1 cellular context compared by ENCODE assay signal in the genomic region with DNA sequence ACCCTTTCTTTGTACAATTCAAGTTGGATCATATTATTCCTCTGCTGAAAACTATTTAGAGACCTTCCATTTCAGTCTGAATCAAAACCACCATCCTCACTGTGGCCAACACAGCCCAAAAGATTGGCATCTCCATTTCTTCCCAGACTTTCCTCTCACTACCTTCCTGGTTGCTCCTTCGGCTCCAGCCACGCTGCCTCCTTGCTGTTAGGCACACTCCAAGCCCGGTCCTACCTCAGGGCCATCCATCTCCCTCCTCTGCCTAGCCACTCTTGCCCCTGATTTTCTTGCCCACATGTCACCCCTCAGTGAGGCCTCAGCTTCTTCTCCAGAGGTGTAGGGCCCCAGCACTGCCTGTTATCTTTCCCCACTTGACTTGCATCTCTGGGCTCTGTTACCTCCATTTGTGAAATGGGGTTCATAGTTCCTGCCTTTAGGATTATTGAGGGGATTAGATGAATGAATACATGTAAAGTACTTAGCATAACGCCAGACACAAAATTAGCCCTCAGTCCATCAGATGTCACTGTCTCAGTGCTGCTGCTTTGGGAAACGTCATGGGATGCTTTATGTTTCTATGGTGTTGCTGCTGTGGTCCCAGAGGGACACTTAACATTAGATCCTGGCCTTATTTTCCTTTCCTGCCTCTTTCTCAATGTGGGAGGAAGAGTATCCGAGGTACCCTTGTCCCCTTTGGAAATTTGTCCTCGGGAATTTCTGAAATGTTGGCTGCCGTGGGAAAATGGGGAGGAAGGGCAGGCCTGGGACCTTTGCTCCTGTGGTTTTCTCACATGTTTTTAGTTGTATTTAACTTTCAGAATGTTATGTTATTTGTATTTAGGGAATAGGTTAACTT.
A peak's percentile ranks its signal among the peaks of the same experiment; 100 is the strongest.
TF ChIP-seq lines count a peak whose summit lies in the region.

No MANE protein-coding gene starts in this region.

TF ChIP-seq in HepG2, 621 proteins besides CTCF, POLR2A, EP300 and RAD21 (continued from another document and continues in another):
- TF ChIP-seq, protein P1, sequence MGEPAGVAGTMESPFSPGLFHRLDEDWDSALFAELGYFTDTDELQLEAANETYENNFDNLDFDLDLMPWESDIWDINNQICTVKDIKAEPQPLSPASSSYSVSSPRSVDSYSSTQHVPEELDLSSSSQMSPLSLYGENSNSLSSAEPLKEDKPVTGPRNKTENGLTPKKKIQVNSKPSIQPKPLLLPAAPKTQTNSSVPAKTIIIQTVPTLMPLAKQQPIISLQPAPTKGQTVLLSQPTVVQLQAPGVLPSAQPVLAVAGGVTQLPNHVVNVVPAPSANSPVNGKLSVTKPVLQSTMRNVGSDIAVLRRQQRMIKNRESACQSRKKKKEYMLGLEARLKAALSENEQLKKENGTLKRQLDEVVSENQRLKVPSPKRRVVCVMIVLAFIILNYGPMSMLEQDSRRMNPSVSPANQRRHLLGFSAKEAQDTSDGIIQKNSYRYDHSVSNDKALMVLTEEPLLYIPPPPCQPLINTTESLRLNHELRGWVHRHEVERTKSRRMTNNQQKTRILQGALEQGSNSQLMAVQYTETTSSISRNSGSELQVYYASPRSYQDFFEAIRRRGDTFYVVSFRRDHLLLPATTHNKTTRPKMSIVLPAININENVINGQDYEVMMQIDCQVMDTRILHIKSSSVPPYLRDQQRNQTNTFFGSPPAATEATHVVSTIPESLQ (CRISPR knock-in tag; conservative IDR thresholded peaks at IDR 0.05), result no peak
- TF ChIP-seq, protein P2, sequence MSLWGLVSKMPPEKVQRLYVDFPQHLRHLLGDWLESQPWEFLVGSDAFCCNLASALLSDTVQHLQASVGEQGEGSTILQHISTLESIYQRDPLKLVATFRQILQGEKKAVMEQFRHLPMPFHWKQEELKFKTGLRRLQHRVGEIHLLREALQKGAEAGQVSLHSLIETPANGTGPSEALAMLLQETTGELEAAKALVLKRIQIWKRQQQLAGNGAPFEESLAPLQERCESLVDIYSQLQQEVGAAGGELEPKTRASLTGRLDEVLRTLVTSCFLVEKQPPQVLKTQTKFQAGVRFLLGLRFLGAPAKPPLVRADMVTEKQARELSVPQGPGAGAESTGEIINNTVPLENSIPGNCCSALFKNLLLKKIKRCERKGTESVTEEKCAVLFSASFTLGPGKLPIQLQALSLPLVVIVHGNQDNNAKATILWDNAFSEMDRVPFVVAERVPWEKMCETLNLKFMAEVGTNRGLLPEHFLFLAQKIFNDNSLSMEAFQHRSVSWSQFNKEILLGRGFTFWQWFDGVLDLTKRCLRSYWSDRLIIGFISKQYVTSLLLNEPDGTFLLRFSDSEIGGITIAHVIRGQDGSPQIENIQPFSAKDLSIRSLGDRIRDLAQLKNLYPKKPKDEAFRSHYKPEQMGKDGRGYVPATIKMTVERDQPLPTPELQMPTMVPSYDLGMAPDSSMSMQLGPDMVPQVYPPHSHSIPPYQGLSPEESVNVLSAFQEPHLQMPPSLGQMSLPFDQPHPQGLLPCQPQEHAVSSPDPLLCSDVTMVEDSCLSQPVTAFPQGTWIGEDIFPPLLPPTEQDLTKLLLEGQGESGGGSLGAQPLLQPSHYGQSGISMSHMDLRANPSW (CRISPR knock-in tag; IDR thresholded peaks at IDR 0.05; ENCODE audit: borderline replicate concordance), result no peak
- TF ChIP-seq E2F2 (CRISPR knock-in tag; IDR thresholded peaks at IDR 0.05; ENCODE audit: borderline replicate concordance), result no peak
- no peak for TF ChIP-seq CHD2 (IDR thresholded peaks at IDR 0.05; ENCODE audit: low read depth, low read length)
- no peak for TF ChIP-seq KLF15 (CRISPR knock-in tag; IDR thresholded peaks at IDR 0.05; ENCODE audit: borderline replicate concordance)
- TF ChIP-seq PCBP1 (IDR thresholded peaks at IDR 0.05; ENCODE audit: borderline replicate concordance, low read depth, low read length), result no peak
- no peak for TF ChIP-seq NR0B2 (CRISPR knock-in tag; IDR thresholded peaks at IDR 0.05)
- no peak for TF ChIP-seq ZNF160 (CRISPR knock-in tag; IDR thresholded peaks at IDR 0.05)
- TF ChIP-seq SPEN (CRISPR knock-in tag; IDR thresholded peaks at IDR 0.05; ENCODE audit: low read depth), result peak; percentile 34; the same call in 1 of the 2 replicates
- TF ChIP-seq NR2F2 (IDR thresholded peaks at IDR 0.05; ENCODE audit: borderline replicate concordance, low read depth), result 0 out of 2 replicates have a peak, but pooled peaks have one; percentile 25
- no peak for TF ChIP-seq TFDP1 (CRISPR knock-in tag; IDR thresholded peaks at IDR 0.05; ENCODE audit: borderline replicate concordance)
- TF ChIP-seq ZNF12 (CRISPR knock-in tag; IDR thresholded peaks at IDR 0.05), result no peak
- no peak for TF ChIP-seq ATF4 (CRISPR knock-in tag; IDR thresholded peaks at IDR 0.05)
- no peak for TF ChIP-seq PHF20 (CRISPR knock-in tag; IDR thresholded peaks at IDR 0.05)
- no peak for TF ChIP-seq SCMH1 (CRISPR knock-in tag; IDR thresholded peaks at IDR 0.05; ENCODE audit: borderline replicate concordance)
- no peak for TF ChIP-seq HIVEP1 (CRISPR knock-in tag; IDR thresholded peaks at IDR 0.05)
- no peak for TF ChIP-seq ELF1 (CRISPR knock-in tag; IDR thresholded peaks at IDR 0.05)
- no peak for TF ChIP-seq ZNF777 (CRISPR knock-in tag; IDR thresholded peaks at IDR 0.05)
- TF ChIP-seq, protein P3, sequence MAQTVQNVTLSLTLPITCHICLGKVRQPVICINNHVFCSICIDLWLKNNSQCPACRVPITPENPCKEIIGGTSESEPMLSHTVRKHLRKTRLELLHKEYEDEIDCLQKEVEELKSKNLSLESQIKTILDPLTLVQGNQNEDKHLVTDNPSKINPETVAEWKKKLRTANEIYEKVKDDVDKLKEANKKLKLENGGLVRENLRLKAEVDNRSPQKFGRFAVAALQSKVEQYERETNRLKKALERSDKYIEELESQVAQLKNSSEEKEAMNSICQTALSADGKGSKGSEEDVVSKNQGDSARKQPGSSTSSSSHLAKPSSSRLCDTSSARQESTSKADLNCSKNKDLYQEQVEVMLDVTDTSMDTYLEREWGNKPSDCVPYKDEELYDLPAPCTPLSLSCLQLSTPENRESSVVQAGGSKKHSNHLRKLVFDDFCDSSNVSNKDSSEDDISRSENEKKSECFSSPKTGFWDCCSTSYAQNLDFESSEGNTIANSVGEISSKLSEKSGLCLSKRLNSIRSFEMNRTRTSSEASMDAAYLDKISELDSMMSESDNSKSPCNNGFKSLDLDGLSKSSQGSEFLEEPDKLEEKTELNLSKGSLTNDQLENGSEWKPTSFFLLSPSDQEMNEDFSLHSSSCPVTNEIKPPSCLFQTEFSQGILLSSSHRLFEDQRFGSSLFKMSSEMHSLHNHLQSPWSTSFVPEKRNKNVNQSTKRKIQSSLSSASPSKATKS (CRISPR knock-in tag; IDR thresholded peaks at IDR 0.05), result no peak
- no peak for TF ChIP-seq ZKSCAN5 (CRISPR knock-in tag; IDR thresholded peaks at IDR 0.05)
- TF ChIP-seq BRD4 (CRISPR knock-in tag; IDR thresholded peaks at IDR 0.05), result no peak
- no peak for TF ChIP-seq ZC3H4 (CRISPR knock-in tag; IDR thresholded peaks at IDR 0.05; ENCODE audit: borderline replicate concordance)
- TF ChIP-seq MIXL1 (CRISPR knock-in tag; IDR thresholded peaks at IDR 0.05), result no peak
- TF ChIP-seq IKZF5 (CRISPR knock-in tag; IDR thresholded peaks at IDR 0.05), result no peak; the same call in 1 of the 2 replicates
- no peak for TF ChIP-seq YEATS2 (CRISPR knock-in tag; IDR thresholded peaks at IDR 0.05; ENCODE audit: borderline replicate concordance)
- TF ChIP-seq PAF1 (CRISPR knock-in tag; IDR thresholded peaks at IDR 0.05), result no peak
- peak; percentile 42; the same call in 1 of the 2 replicates for TF ChIP-seq ZNF263 (CRISPR knock-in tag; IDR thresholded peaks at IDR 0.05)
- TF ChIP-seq ZNF776 (CRISPR knock-in tag; IDR thresholded peaks at IDR 0.05), result no peak
- no peak for TF ChIP-seq ZSCAN12 (CRISPR knock-in tag; IDR thresholded peaks at IDR 0.05)
- TF ChIP-seq NFKB2 (CRISPR knock-in tag; IDR thresholded peaks at IDR 0.05; ENCODE audit: borderline replicate concordance), result no peak
- peak; percentile 89 for TF ChIP-seq PPARG (CRISPR knock-in tag; conservative IDR thresholded peaks at IDR 0.05)
- TF ChIP-seq ZFP62 (CRISPR knock-in tag; IDR thresholded peaks at IDR 0.05), result no peak
- TF ChIP-seq POLR2AphosphoS5 (IDR thresholded peaks at IDR 0.05; ENCODE audit: low read depth, low read length), result no peak
- 0 out of 2 replicates have a peak, but pooled peaks have one; percentile 1 for TF ChIP-seq DNMT3B (CRISPR knock-in tag; conservative IDR thresholded peaks at IDR 0.05)
- TF ChIP-seq, protein P4, sequence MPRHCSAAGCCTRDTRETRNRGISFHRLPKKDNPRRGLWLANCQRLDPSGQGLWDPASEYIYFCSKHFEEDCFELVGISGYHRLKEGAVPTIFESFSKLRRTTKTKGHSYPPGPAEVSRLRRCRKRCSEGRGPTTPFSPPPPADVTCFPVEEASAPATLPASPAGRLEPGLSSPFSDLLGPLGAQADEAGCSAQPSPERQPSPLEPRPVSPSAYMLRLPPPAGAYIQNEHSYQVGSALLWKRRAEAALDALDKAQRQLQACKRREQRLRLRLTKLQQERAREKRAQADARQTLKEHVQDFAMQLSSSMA (CRISPR knock-in tag; IDR thresholded peaks at IDR 0.05), result no peak
- no peak for TF ChIP-seq PHB2 (IDR thresholded peaks at IDR 0.05; ENCODE audit: partially characterized antibody)
- no peak for TF ChIP-seq ASH2L (IDR thresholded peaks at IDR 0.05; ENCODE audit: insufficient read length, low read depth, low read length)
- TF ChIP-seq SIN3A (IDR thresholded peaks at IDR 0.05; ENCODE audit: borderline replicate concordance, low read depth, low read length), result no peak
- no peak for TF ChIP-seq ZNF124 (CRISPR knock-in tag; IDR thresholded peaks at IDR 0.05)
- TF ChIP-seq FOXM1 (CRISPR knock-in tag; IDR thresholded peaks at IDR 0.05), result no peak
- no peak for TF ChIP-seq KLF13 (CRISPR knock-in tag; IDR thresholded peaks at IDR 0.05)
- TF ChIP-seq, protein P5, sequence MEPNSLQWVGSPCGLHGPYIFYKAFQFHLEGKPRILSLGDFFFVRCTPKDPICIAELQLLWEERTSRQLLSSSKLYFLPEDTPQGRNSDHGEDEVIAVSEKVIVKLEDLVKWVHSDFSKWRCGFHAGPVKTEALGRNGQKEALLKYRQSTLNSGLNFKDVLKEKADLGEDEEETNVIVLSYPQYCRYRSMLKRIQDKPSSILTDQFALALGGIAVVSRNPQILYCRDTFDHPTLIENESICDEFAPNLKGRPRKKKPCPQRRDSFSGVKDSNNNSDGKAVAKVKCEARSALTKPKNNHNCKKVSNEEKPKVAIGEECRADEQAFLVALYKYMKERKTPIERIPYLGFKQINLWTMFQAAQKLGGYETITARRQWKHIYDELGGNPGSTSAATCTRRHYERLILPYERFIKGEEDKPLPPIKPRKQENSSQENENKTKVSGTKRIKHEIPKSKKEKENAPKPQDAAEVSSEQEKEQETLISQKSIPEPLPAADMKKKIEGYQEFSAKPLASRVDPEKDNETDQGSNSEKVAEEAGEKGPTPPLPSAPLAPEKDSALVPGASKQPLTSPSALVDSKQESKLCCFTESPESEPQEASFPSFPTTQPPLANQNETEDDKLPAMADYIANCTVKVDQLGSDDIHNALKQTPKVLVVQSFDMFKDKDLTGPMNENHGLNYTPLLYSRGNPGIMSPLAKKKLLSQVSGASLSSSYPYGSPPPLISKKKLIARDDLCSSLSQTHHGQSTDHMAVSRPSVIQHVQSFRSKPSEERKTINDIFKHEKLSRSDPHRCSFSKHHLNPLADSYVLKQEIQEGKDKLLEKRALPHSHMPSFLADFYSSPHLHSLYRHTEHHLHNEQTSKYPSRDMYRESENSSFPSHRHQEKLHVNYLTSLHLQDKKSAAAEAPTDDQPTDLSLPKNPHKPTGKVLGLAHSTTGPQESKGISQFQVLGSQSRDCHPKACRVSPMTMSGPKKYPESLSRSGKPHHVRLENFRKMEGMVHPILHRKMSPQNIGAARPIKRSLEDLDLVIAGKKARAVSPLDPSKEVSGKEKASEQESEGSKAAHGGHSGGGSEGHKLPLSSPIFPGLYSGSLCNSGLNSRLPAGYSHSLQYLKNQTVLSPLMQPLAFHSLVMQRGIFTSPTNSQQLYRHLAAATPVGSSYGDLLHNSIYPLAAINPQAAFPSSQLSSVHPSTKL (CRISPR knock-in tag; IDR thresholded peaks at IDR 0.05), result peak; percentile 31; the same call in 1 of the 2 replicates
- no peak for TF ChIP-seq ZNF414 (CRISPR knock-in tag; IDR thresholded peaks at IDR 0.05)
